11 cellular contexts compared by ENCODE assay signal in the genomic region with DNA sequence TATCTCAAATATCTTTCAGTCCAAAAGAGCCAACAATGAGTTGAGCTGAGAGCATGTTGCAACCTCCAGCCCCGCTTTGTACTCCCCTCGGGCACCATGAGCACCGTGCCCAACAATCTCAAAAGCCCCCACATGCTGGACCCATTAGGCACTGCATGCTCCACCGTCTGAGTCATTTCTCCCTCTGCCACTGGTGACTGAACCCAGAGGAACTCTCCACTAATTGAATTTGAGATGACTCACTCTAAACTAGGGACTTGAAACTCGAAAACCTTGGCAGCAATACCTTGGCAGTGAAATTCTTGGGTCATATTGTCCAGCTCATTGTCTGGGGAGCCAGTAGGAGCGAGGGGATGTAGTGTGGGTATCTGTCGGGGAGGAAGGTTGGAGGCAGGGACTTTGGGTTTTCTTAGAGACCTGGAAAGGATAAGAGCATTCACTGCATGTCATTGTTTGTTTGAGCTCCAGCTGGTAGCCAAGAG. TPM values are rescaled to one million over a fixed set of nuclear protein-coding genes. Genes with fewer than 3 reads are reported as not detected.
DNase-seq lines count a peak whose midpoint lies in the region; ATAC-seq, FAIRE-seq and TF ChIP-seq lines count a peak whose summit lies in the region.
"Had no signal": no experiment of that assay in that cellular context is flagged by ENCODE, and none has a peak within 500 bp of the region (broad histone marks: within the 10 kb centered on the region; RNA-seq: fewer than 3 reads in every experiment).

No MANE protein-coding gene starts in this region.

- H3K9me3 ChIP-seq in esophagus squamous epithelium, result no peaks in the 10 kb centered on the region

- H3K4me3 Mint-ChIP-seq in osteocyte (ENCODE audit: unreplicated experiment), result no peak overlapping the region
- no peak overlapping the region for H3K4me3 Mint-ChIP-seq in activated T-helper 17 cell treated with anti-CD3 and anti-CD28 coated beads, Interleukin-2, amount 50 U/mL, for 72 hours
- H3K4me3 Mint-ChIP-seq: activated naive CD4-positive, alpha-beta T cell treated with anti-CD3 and anti-CD28 coated beads, Interleukin-2, amount 10 ng/mL, durations not matched to agents 7 days and 5 days had no signal

- H3K36me3 ChIP-seq in esophagus squamous epithelium, result no peaks in the 10 kb centered on the region

- peaks cover 0 to 15% (median 12%) of the 10 kb centered on the region in 3 donors for H3K4me1 ChIP-seq in esophagus squamous epithelium

- H3K27ac ChIP-seq in epithelial cell of prostate (peak overlapping the region; percentile 93), esophagus squamous epithelium (no peak overlapping the region)

- peaks cover 0 to 7% (median 0%) of the 10 kb centered on the region in 4 donors for H3K27me3 ChIP-seq in esophagus squamous epithelium

- TF ChIP-seq POLR2A in esophagus squamous epithelium (IDR thresholded peaks at IDR 0.05) (no peak), GM12892 (IDR thresholded peaks at IDR 0.05; ENCODE audit: low read depth, low read length) (no peak)

- FAIRE-seq in GM12892 (lab: Jason Lieb, UNC), result no peak

- H3K27me3 Mint-ChIP-seq in osteocyte (ENCODE audit: unreplicated experiment), result no peaks in the 10 kb centered on the region
- H3K27me3 Mint-ChIP-seq in activated T-helper 17 cell treated with anti-CD3 and anti-CD28 coated beads, Interleukin-2, amount 50 U/mL, for 72 hours, result peaks cover 5% of the 10 kb centered on the region
- H3K27me3 Mint-ChIP-seq: activated naive CD4-positive, alpha-beta T cell treated with anti-CD3 and anti-CD28 coated beads, Interleukin-2, amount 10 ng/mL, durations not matched to agents 7 days and 5 days had no signal

- WGBS in esophagus squamous epithelium, 2 donors, result 17 to 31% methylated on average over 6 to 7 of the region's 7 CpGs

- no peaks in the 10 kb centered on the region for H3K9me3 Mint-ChIP-seq in osteocyte (ENCODE audit: unreplicated experiment)
- H3K9me3 Mint-ChIP-seq in activated T-helper 17 cell treated with anti-CD3 and anti-CD28 coated beads, Interleukin-2, amount 50 U/mL, for 72 hours, result peaks cover 5% of the 10 kb centered on the region
- H3K9me3 Mint-ChIP-seq: activated naive CD4-positive, alpha-beta T cell treated with anti-CD3 and anti-CD28 coated beads, Interleukin-2, amount 10 ng/mL, durations not matched to agents 7 days and 5 days had no signal

- no peaks in the 10 kb centered on the region for H3K36me3 Mint-ChIP-seq in osteocyte (ENCODE audit: unreplicated experiment)
- H3K36me3 Mint-ChIP-seq in activated T-helper 17 cell treated with anti-CD3 and anti-CD28 coated beads, Interleukin-2, amount 50 U/mL, for 72 hours (ENCODE audit: low read depth), result no peaks in the 10 kb centered on the region
- H3K36me3 Mint-ChIP-seq: activated naive CD4-positive, alpha-beta T cell treated with anti-CD3 and anti-CD28 coated beads, Interleukin-2, amount 10 ng/mL, durations not matched to agents 7 days and 5 days had no signal

- H3K27ac Mint-ChIP-seq in osteocyte (ENCODE audit: unreplicated experiment), result peak overlapping the region; percentile 65
- H3K27ac Mint-ChIP-seq in activated T-helper 17 cell treated with anti-CD3 and anti-CD28 coated beads, Interleukin-2, amount 50 U/mL, for 72 hours, result no peak overlapping the region
- H3K27ac Mint-ChIP-seq: activated naive CD4-positive, alpha-beta T cell treated with anti-CD3 and anti-CD28 coated beads, Interleukin-2, amount 10 ng/mL, durations not matched to agents 7 days and 5 days had no signal

- ATAC-seq in activated T-helper 17 cell treated with anti-CD3 and anti-CD28 coated beads, Interleukin-2, amount 50 U/mL, for 72 hours (replicated peaks), result no peak
- ATAC-seq in left lobe of liver, result no peak
- ATAC-seq: left colon had no signal

- no peak overlapping the region for H3K4me3 ChIP-seq in esophagus squamous epithelium

- intact Hi-C loops in esophagus squamous epithelium (cut with DNase I), result no loop called here

- H3K4me1 Mint-ChIP-seq in osteocyte (ENCODE audit: unreplicated experiment), result peaks cover 33% of the 10 kb centered on the region
- no peaks in the 10 kb centered on the region for H3K4me1 Mint-ChIP-seq in activated T-helper 17 cell treated with anti-CD3 and anti-CD28 coated beads, Interleukin-2, amount 50 U/mL, for 72 hours
- H3K4me1 Mint-ChIP-seq: activated naive CD4-positive, alpha-beta T cell treated with anti-CD3 and anti-CD28 coated beads, Interleukin-2, amount 10 ng/mL, durations not matched to agents 7 days and 5 days had no signal

- TF ChIP-seq CTCF in osteocyte (IDR thresholded peaks at IDR 0.05) (no peak), esophagus squamous epithelium (IDR thresholded peaks at IDR 0.05) (no peak)

- DNase-seq in ELR (ENCODE audit: low read depth), result peak; percentile 100
- DNase-seq in LHCN-M2 (ENCODE audit: low read depth), result peak; percentile 24
- DNase-seq in epithelial cell of prostate (ENCODE audit: low read depth, low spot score), result peak; percentile 91
- DNase-seq in osteocyte (ENCODE audit: extremely low spot score, unreplicated experiment), result peak; percentile 87
- no peak for DNase-seq in esophagus squamous epithelium (lab: John Stamatoyannopoulos, UW)
- no peak for DNase-seq in left lobe of liver (ENCODE audit: low spot score)
- DNase-seq in GM12892 (ENCODE audit: insufficient read length), result no peak
- DNase-seq: activated naive CD4-positive, alpha-beta T cell treated with anti-CD3 and anti-CD28 coated beads, Interleukin-2, amount 10 ng/mL, durations not matched to agents 7 days and 5 days; left colon; OCI-M1 had no signal

RNA-seq across cellular contexts. Expression of gene SLIT3, which starts 49.9 kb away (rescaled TPM):
- total RNA-seq in LHCN-M2 (2014; rRNA removed) (under 0.01 and 0.71 TPM in 2 replicates), osteocyte (31.8 and 40.2 TPM in 2 replicates), esophagus squamous epithelium (10 to 100 TPM in 1 of 4 donors, 1 to 10 TPM in 2, under 1 TPM in 1; 0.72 to 37.4 (median 5.3) TPM), left lobe of liver (0.75 TPM)
- polyA plus RNA-seq in LHCN-M2 (2012), result 0.07 TPM
- total RNA-seq in activated T-helper 17 cell treated with anti-CD3 and anti-CD28 coated beads, Interleukin-2, amount 50 U/mL, for 72 hours, result under 1 TPM in 1 of 2 donors, not detected in 1; 0.26 TPM
- not detected for polyA plus RNA-seq in GM12892 (2012; ENCODE audit: missing spikeins)

Comparison
In these comparisons a context has a peak if more than half of its experiments do, and no peak if none do; other contexts are left out.
1. DNase-seq: peak in ELR (single experiment), LHCN-M2 (single experiment), epithelial cell of prostate (single experiment) and osteocyte (single experiment); none in esophagus squamous epithelium (single experiment), left lobe of liver (single experiment) and GM12892 (single experiment).